1 cellular context compared by ENCODE assay signal in genomic region chr2:179237209-179237946, GRCh38.
TF ChIP-seq lines count a peak whose summit lies in the region.

No MANE protein-coding gene starts in this region.

TF ChIP-seq in H1, 55 proteins besides CTCF, POLR2A, EP300 and RAD21 (continued from another document):
- TF ChIP-seq CHD7 (IDR thresholded peaks at IDR 0.05; ENCODE audit: insufficient replicate concordance, low read length) (no peak), ATF2 (IDR thresholded peaks at IDR 0.05; ENCODE audit: low read length) (no peak), SUZ12 (IDR thresholded peaks at IDR 0.05; ENCODE audit: low read length) (no peak), MAX (IDR thresholded peaks at IDR 0.05) (no peak), POLR2AphosphoS5 (IDR thresholded peaks at IDR 0.05; ENCODE audit: low read depth, low read length) (no peak), GABPA (IDR thresholded peaks at IDR 0.05; ENCODE audit: borderline replicate concordance, insufficient read depth, low read length) (no peak), CREB1 (IDR thresholded peaks at IDR 0.05) (no peak), USF2 (IDR thresholded peaks at IDR 0.05; ENCODE audit: low read length) (no peak), TAF1 (IDR thresholded peaks at IDR 0.05; ENCODE audit: low read depth, low read length) (no peak), ASH2L (IDR thresholded peaks at IDR 0.05; ENCODE audit: low read length) (no peak), JUN (IDR thresholded peaks at IDR 0.05; ENCODE audit: low read depth, low read length) (no peak), FOSL1 (IDR thresholded peaks at IDR 0.05; ENCODE audit: insufficient read depth, low read depth, low read length) (no peak), GTF2F1 (IDR thresholded peaks at IDR 0.05; ENCODE audit: borderline replicate concordance, low read depth, low read length) (no peak), YY1 (IDR thresholded peaks at IDR 0.05; ENCODE audit: low read depth, low read length) (no peak), HDAC2 (IDR thresholded peaks at IDR 0.05; ENCODE audit: borderline replicate concordance in 1 of 2, low read depth in 2 of 2, low read length in 2 of 2) (no peak)
